In genomic region chr4:125368161-125368560, GRCh38 we compare ENCODE assay signal across 11 cellular contexts. TPM values are rescaled to one million over a fixed set of nuclear protein-coding genes. Genes with fewer than 3 reads are reported as not detected.
DNase-seq lines count a peak whose midpoint lies in the region; TF ChIP-seq lines count a peak whose summit lies in the region.
"Had no signal": no experiment of that assay in that cellular context is flagged by ENCODE, and none has a peak within 500 bp of the region (broad histone marks: within the 10 kb centered on the region; RNA-seq: fewer than 3 reads in every experiment).

No MANE protein-coding gene starts in this region.

- DNase-seq in DMS 273 (lab: John Stamatoyannopoulos, UW; ENCODE audit: unreplicated experiment) (peak; percentile 70), DMS 273 treated with DMSO at 0.1 percent for 48 hours (lab: John Stamatoyannopoulos, UW) (no peak), astrocyte of the spinal cord (ENCODE audit: low read depth, low spot score) (peak; percentile 66), foreskin melanocyte (peak; percentile 23), suprapubic skin (ENCODE audit: low spot score in 2 of 2) (no peak), Ammon's horn (ENCODE audit: low spot score) (no peak), AML-193 (lab: John Stamatoyannopoulos, UW) (no peak), hippocampal formation (lab: John Stamatoyannopoulos, UW) (no peak)
- DNase-seq: activated T-cell treated with anti-CD3 and anti-CD28 coated beads for 4 hours, DMS79 had no signal

- no peaks in the 10 kb centered on the region for H3K4me1 ChIP-seq in suprapubic skin

- H3K4me3 ChIP-seq in astrocyte of the spinal cord (ENCODE audit: low read depth, low read length) (peak overlapping the region; percentile 2), suprapubic skin (peak overlapping the region; percentile 32)

- TF ChIP-seq POLR2A in suprapubic skin (IDR thresholded peaks at IDR 0.05) = no peak

- no peak overlapping the region for H3K27ac ChIP-seq in suprapubic skin
- H3K27ac ChIP-seq: 22Rv1 had no signal

- in situ Hi-C loops in astrocyte of the spinal cord (cut with HindIII; ENCODE audit: low sequenced_read_pairs) = no loop called here

- no peaks in the 10 kb centered on the region for H3K27me3 ChIP-seq in suprapubic skin

- H3K36me3 ChIP-seq in suprapubic skin = no peaks in the 10 kb centered on the region

- TF ChIP-seq CTCF in astrocyte of the spinal cord (IDR thresholded peaks at IDR 0.05; ENCODE audit: low read depth, low read length) (no peak), suprapubic skin (IDR thresholded peaks at IDR 0.05) (no peak)

- no peaks in the 10 kb centered on the region for H3K9me3 ChIP-seq in suprapubic skin

- TF ChIP-seq EP300 in suprapubic skin (IDR thresholded peaks at IDR 0.05) = no peak

RNA-seq across cellular contexts. Expression of gene FAT4, which starts 53.4 kb away (rescaled TPM):
- total RNA-seq in suprapubic skin = 1 to 10 TPM; 2.2 to 5.4 (median 3.7) TPM

Comparison
In these comparisons a context has a peak if more than half of its experiments do, and no peak if none do; other contexts are left out.
1. DNase-seq: peak in DMS 273 (single experiment), astrocyte of the spinal cord (single experiment) and foreskin melanocyte (single experiment); none in DMS 273 treated with DMSO at 0.1 percent for 48 hours (single experiment), suprapubic skin (0 of 2), Ammon's horn (single experiment), AML-193 (0 of 2) and hippocampal formation (0 of 2).